In the genomic region with DNA sequence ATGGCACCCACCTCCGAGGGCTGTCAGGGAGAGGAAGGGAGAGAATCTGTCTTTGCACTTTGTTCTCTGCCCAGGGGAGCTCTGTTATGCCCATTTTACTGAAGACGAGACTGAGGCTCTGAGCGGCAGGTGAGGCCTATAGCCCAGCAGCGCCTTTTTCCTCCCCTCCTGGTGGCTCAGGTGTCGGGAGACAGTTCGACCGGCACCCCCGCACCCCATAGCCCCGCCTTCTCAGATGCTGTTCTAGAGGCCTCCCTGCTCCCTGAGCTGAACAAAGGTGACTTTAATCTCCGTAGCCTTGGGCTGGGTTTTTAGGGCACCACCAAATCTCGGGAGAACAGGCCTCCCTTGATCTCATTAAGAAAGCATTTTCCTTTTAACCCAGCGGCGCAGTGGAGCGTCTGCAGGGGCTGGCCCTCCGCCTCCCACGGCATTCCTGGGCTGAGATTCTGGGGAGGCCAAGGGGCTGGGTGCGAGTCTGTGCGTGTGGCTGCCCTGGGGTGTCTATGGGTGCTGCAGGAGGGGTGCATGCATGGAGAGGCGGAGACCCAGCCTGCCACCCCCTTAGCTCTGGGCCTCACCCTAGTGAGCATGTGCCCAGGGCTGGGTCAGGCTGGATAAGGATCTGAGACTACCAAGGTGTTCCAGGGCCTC, we compare ENCODE assay signal across 1 cellular context.
TF ChIP-seq lines count a peak whose summit lies in the region.

No MANE protein-coding gene starts in this region.

TF ChIP-seq in endothelial cell of umbilical vein, 7 proteins besides CTCF, POLR2A, EP300 and RAD21:
- TF ChIP-seq GATA2 (IDR thresholded peaks at IDR 0.05; ENCODE audit: insufficient read depth, insufficient read length, low read depth, low read length): no peak
- TF ChIP-seq FOS (IDR thresholded peaks at IDR 0.05; ENCODE audit: borderline replicate concordance, insufficient read depth, low read length): no peak
- no peak for TF ChIP-seq POLR2AphosphoS5 (IDR thresholded peaks at IDR 0.05; ENCODE audit: insufficient read depth, low read depth, low read length)
- no peak for TF ChIP-seq MAX (IDR thresholded peaks at IDR 0.05; ENCODE audit: insufficient read depth, insufficient read length)
- no peak for TF ChIP-seq EZH2 (IDR thresholded peaks at IDR 0.05; ENCODE audit: borderline replicate concordance, low read depth, low read length, severe bottlenecking)
- TF ChIP-seq JUN (IDR thresholded peaks at IDR 0.05; ENCODE audit: borderline replicate concordance, insufficient read depth, insufficient read length, low read depth): no peak
- no peak for TF ChIP-seq MYC (IDR thresholded peaks at IDR 0.05; ENCODE audit: low read depth, low read length)
